Comparison of ENCODE assay signal across 8 cellular contexts in the genomic region with DNA sequence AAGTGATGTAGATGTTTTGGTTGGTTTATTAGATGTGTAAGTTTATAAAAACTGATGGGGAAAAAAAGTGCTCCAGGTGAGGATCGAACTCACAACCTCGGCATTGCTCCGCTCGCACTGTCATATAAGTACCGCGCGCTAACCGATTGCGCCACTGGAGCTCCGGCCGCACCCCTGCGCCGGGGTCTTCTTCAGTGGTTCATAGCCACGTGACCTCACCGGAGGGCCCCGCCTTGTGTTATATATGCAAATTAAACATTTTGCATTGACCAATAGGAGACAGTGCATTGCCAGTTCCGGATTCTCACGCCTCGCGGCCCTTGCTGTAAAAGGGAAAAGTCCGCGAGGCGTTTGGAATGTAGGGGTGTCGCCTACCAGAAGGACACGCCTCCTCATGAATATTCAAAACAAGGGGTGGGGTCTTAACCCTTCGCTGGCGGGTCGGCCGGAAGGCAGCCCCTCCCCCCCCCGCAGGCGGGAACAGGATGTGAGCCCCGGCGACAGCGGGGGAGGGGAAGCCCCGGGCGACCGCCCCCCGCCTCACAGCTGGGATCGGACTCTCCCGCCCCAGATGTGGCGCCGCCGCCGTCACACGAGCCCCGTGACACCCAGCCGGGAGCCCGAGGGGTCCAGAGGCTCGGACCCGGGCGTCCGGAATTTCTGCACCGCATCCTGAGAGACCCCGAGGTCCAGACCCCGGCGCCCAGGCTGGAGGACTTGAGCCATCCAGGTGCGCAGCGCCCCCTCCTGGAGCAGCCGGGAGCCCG. TPM values are rescaled to one million over a fixed set of nuclear protein-coding genes. Genes with fewer than 3 reads are reported as not detected.
DNase-seq lines count a peak whose midpoint lies in the region; ATAC-seq and TF ChIP-seq lines count a peak whose summit lies in the region.

A gene with protein sequence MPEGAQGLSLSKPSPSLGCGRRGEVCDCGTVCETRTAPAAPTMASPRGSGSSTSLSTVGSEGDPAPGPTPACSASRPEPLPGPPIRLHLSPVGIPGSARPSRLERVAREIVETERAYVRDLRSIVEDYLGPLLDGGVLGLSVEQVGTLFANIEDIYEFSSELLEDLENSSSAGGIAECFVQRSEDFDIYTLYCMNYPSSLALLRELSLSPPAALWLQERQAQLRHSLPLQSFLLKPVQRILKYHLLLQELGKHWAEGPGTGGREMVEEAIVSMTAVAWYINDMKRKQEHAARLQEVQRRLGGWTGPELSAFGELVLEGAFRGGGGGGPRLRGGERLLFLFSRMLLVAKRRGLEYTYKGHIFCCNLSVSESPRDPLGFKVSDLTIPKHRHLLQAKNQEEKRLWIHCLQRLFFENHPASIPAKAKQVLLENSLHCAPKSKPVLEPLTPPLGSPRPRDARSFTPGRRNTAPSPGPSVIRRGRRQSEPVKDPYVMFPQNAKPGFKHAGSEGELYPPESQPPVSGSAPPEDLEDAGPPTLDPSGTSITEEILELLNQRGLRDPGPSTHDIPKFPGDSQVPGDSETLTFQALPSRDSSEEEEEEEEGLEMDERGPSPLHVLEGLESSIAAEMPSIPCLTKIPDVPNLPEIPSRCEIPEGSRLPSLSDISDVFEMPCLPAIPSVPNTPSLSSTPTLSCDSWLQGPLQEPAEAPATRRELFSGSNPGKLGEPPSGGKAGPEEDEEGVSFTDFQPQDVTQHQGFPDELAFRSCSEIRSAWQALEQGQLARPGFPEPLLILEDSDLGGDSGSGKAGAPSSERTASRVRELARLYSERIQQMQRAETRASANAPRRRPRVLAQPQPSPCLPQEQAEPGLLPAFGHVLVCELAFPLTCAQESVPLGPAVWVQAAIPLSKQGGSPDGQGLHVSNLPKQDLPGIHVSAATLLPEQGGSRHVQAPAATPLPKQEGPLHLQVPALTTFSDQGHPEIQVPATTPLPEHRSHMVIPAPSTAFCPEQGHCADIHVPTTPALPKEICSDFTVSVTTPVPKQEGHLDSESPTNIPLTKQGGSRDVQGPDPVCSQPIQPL (N-terminal part only) (plus strand): TSS at position 570 of the 767 bp plus-strand sequence. CDS start 1,418 bp downstream, outside the sequence.

- H3K27me3 Mint-ChIP-seq in activated CD4-positive, alpha-beta T cell treated with anti-CD3 and anti-CD28 coated beads, Interleukin-2, amount 10 ng/mL, durations not matched to agents 24 days and 14 days: no peaks in the 10 kb centered on the region

- H3K27ac Mint-ChIP-seq in activated CD4-positive, alpha-beta T cell treated with anti-CD3 and anti-CD28 coated beads, Interleukin-2, amount 10 ng/mL, durations not matched to agents 24 days and 14 days: peak within 1 kb of the TSS; percentile 88

- peak within 1 kb of the TSS; percentile 100 for H3K27ac ChIP-seq in colonic mucosa

- peak within 1 kb of the TSS; percentile 59 for H3K4me3 ChIP-seq in colonic mucosa

- H3K4me3 Mint-ChIP-seq in activated CD4-positive, alpha-beta T cell treated with anti-CD3 and anti-CD28 coated beads, Interleukin-2, amount 10 ng/mL, durations not matched to agents 24 days and 14 days: peak within 1 kb of the TSS; percentile 87

- peaks cover 13% of the 10 kb centered on the region for H3K4me1 ChIP-seq in colonic mucosa

- H3K9me3 Mint-ChIP-seq in activated CD4-positive, alpha-beta T cell treated with anti-CD3 and anti-CD28 coated beads, Interleukin-2, amount 10 ng/mL, durations not matched to agents 24 days and 14 days: no peaks in the 10 kb centered on the region

- ATAC-seq in GM19324 (IDR thresholded peaks at IDR 0.05; ENCODE audit: low FRiP score, unreplicated experiment): peak; percentile 65
- peak; percentile 35 for ATAC-seq in HG03469 (IDR thresholded peaks at IDR 0.05; ENCODE audit: unreplicated experiment)
- ATAC-seq in left colon: peak; percentile 48

- H3K4me1 Mint-ChIP-seq in activated CD4-positive, alpha-beta T cell treated with anti-CD3 and anti-CD28 coated beads, Interleukin-2, amount 10 ng/mL, durations not matched to agents 24 days and 14 days: peaks cover 47% of the 10 kb centered on the region

- peaks cover 15% of the 10 kb centered on the region for H3K27me3 ChIP-seq in colonic mucosa

- H3K9ac ChIP-seq in colonic mucosa (ENCODE audit: low read depth in 2 of 2, low read length in 2 of 2): peak within 1 kb of the TSS; percentile 88 to 98

- intact Hi-C loops in activated CD4-positive, alpha-beta T cell treated with anti-CD3 and anti-CD28 coated beads, Interleukin-2, amount 10 ng/mL, durations not matched to agents 24 days and 14 days (cut with micrococcal nuclease): loop anchor here (1.0 to 2.0 kb wide), 6 partner anchors 18 to 290 kb away; a partner anchor contains a TSS
- intact Hi-C loops in colonic mucosa (cut with DNase I): no loop called here
- intact Hi-C loops in left colon (cut with DNase I, micrococcal nuclease): no loop called here

- peaks cover 32% of the 10 kb centered on the region for H3K36me3 Mint-ChIP-seq in activated CD4-positive, alpha-beta T cell treated with anti-CD3 and anti-CD28 coated beads, Interleukin-2, amount 10 ng/mL, durations not matched to agents 24 days and 14 days (ENCODE audit: low read depth)

- peak; percentile 82 for TF ChIP-seq CTCF in colonic mucosa (IDR thresholded peaks at IDR 0.05)

- peaks cover 10% of the 10 kb centered on the region for H3K36me3 ChIP-seq in colonic mucosa

- DNase-seq in C1 segment of cervical spinal cord (lab: John Stamatoyannopoulos, UW) (peak; percentile 53 to 99 (median 90)), NCI-H526 treated with DMSO at 0.1 percent for 48 hours (lab: John Stamatoyannopoulos, UW) (peak; percentile 99), colonic mucosa (peak; percentile 95), left colon (peak; percentile 94 to 98)
- DNase-seq in activated CD4-positive, alpha-beta T cell treated with anti-CD3 and anti-CD28 coated beads, Interleukin-2, amount 10 ng/mL, durations not matched to agents 24 days and 14 days: peak; percentile 99
- peak; percentile 98 for DNase-seq in stimulated activated CD4-positive, alpha-beta T cell treated with anti-CD3 and anti-CD28 coated beads, Interleukin-1b, Interleukin-23, amount 100 ng/mL, for 48 hours

- no peaks in the 10 kb centered on the region for H3K9me3 ChIP-seq in colonic mucosa

RNA-seq across cellular contexts. Expression of the gene that starts here (rescaled TPM):
- total RNA-seq in activated CD4-positive, alpha-beta T cell treated with anti-CD3 and anti-CD28 coated beads, Interleukin-2, amount 10 ng/mL, durations not matched to agents 24 days and 14 days: 42.0 and 46.1 TPM in 2 replicates
- total RNA-seq in colonic mucosa (10 to 100 TPM in 1 of 2 donors, 1 to 10 TPM in 1; 8.0 to 10.4 TPM), left colon (1 to 10 TPM; 6.2 to 9.3 TPM)

Comparison
In these comparisons a context has a peak if more than half of its experiments do, and no peak if none do; other contexts are left out.
1. Peak in every context shown above with its lines: DNase-seq, ATAC-seq, H3K4me3 ChIP-seq and H3K27ac ChIP-seq.